19 cellular contexts compared by ENCODE assay signal in genomic region chr6:35089216-35089934, GRCh38. TPM values are rescaled to one million over a fixed set of nuclear protein-coding genes. Genes with fewer than 3 reads are reported as not detected.
DNase-seq lines count a peak whose midpoint lies in the region; ATAC-seq and TF ChIP-seq lines count a peak whose summit lies in the region.
"Had no signal": no experiment of that assay in that cellular context is flagged by ENCODE, and none has a peak within 500 bp of the region (broad histone marks: within the 10 kb centered on the region; RNA-seq: fewer than 3 reads in every experiment).

No MANE protein-coding gene starts in this region.

- H2BK120ac ChIP-seq in mesenchymal stem cell (ENCODE audit: low read depth, low read length) = no peak overlapping the region

- H4K91ac ChIP-seq in mesenchymal stem cell (ENCODE audit: low read length) = no peak overlapping the region

- H2BK15ac ChIP-seq in mesenchymal stem cell (ENCODE audit: low read depth, poor library complexity, severe bottlenecking) = no peak overlapping the region

- no peak overlapping the region for H3K14ac ChIP-seq in mesenchymal stem cell (ENCODE audit: low read length in 2 of 2)

- no peak for ATAC-seq in upper lobe of right lung
- ATAC-seq in GM18867 (IDR thresholded peaks at IDR 0.05; ENCODE audit: unreplicated experiment) = no peak
- ATAC-seq: A549; activated naive CD4-positive, alpha-beta T cell treated with anti-CD3 and anti-CD28 coated beads, Interleukin-2, amount 50 U/mL, for 72 hours; CD8-positive, alpha-beta T cell; stimulated activated naive CD8-positive, alpha-beta T cell treated with anti-CD3 and anti-CD28 coated beads, Interleukin-15, Interleukin-2, amounts not matched to agents 100 U/mL and 50 U/mL, for 24 hours had no signal

- WGBS in mesenchymal stem cell = 95% methylated on average over 19 of the region's 19 CpGs

- H2BK12ac ChIP-seq in mesenchymal stem cell (ENCODE audit: low read length in 2 of 2) = peak overlapping the region in 1 of 2 experiments; percentile 15

- H4K8ac ChIP-seq in mesenchymal stem cell (ENCODE audit: low read length) = peak overlapping the region; percentile 35

- H3K36me3 Mint-ChIP-seq in activated CD4-positive, alpha-beta memory T cell treated with anti-CD3 and anti-CD28 coated beads, Interleukin-2, amount 10 ng/mL, durations not matched to agents 7 days and 5 days (ENCODE audit: low read depth) = no peaks in the 10 kb centered on the region
- H3K36me3 Mint-ChIP-seq in activated CD4-positive, alpha-beta memory T cell treated with anti-CD3 and anti-CD28 coated beads for 36 hours = peaks cover 19% of the 10 kb centered on the region

- no peaks in the 10 kb centered on the region for H3K9me3 Mint-ChIP-seq in activated CD4-positive, alpha-beta memory T cell treated with anti-CD3 and anti-CD28 coated beads, Interleukin-2, amount 10 ng/mL, durations not matched to agents 7 days and 5 days
- H3K9me3 Mint-ChIP-seq in activated CD4-positive, alpha-beta memory T cell treated with anti-CD3 and anti-CD28 coated beads for 36 hours = no peaks in the 10 kb centered on the region
- H3K9me3 Mint-ChIP-seq: activated naive CD4-positive, alpha-beta T cell treated with anti-CD3 and anti-CD28 coated beads, Interleukin-2, amount 50 U/mL, for 72 hours; CD8-positive, alpha-beta T cell had no signal

- H3K9ac ChIP-seq in mesenchymal stem cell (ENCODE audit: low read length) = no peak overlapping the region

- CTCF ChIA-PET in activated CD4-positive, alpha-beta memory T cell treated with anti-CD3 and anti-CD28 coated beads, Interleukin-2, amount 10 ng/mL, durations not matched to agents 7 days and 5 days (lab: Charles Lee) = no interaction called here
- CTCF ChIA-PET in activated CD4-positive, alpha-beta memory T cell treated with anti-CD3 and anti-CD28 coated beads for 36 hours (lab: Charles Lee) = no interaction called here

- POLR2A ChIA-PET in activated CD4-positive, alpha-beta memory T cell treated with anti-CD3 and anti-CD28 coated beads, Interleukin-2, amount 10 ng/mL, durations not matched to agents 7 days and 5 days (lab: Charles Lee) = no interaction called here
- POLR2A ChIA-PET in activated CD4-positive, alpha-beta memory T cell treated with anti-CD3 and anti-CD28 coated beads for 36 hours (lab: Charles Lee) = no interaction called here

- H3K9me3 ChIP-seq in ascending aorta (no peaks in the 10 kb centered on the region), mesenchymal stem cell (ENCODE audit: control insufficient read depth, low read length) (no peaks in the 10 kb centered on the region), upper lobe of right lung (no peaks in the 10 kb centered on the region)
- H3K9me3 ChIP-seq: A549 had no signal

- no peak overlapping the region for H3K4me3 ChIP-seq in ascending aorta
- H3K4me3 ChIP-seq in mesenchymal stem cell (ENCODE audit: insufficient read depth in 1 of 2, low read depth in 1 of 2, low read length in 2 of 2) = no peak overlapping the region
- H3K4me3 ChIP-seq in upper lobe of right lung = no peak overlapping the region
- H3K4me3 ChIP-seq: A549 had no signal

- peak overlapping the region in 1 of 2 experiments; percentile 52 for H3K18ac ChIP-seq in mesenchymal stem cell (ENCODE audit: low read depth in 1 of 2, low read length in 2 of 2)

- H3K36me3 ChIP-seq in ascending aorta = peaks cover 46 to 51% of the 10 kb centered on the region in 2 donors
- peaks cover 46 to 53% of the 10 kb centered on the region in 2 experiments for H3K36me3 ChIP-seq in mesenchymal stem cell (ENCODE audit: control insufficient read depth in 1 of 2, insufficient read depth in 2 of 2, low read depth in 1 of 2, low read length in 2 of 2)
- H3K36me3 ChIP-seq in upper lobe of right lung = peaks cover 67% of the 10 kb centered on the region

- no peak overlapping the region for H3K4me3 Mint-ChIP-seq in activated CD4-positive, alpha-beta memory T cell treated with anti-CD3 and anti-CD28 coated beads, Interleukin-2, amount 10 ng/mL, durations not matched to agents 7 days and 5 days
- no peak overlapping the region for H3K4me3 Mint-ChIP-seq in activated CD4-positive, alpha-beta memory T cell treated with anti-CD3 and anti-CD28 coated beads for 36 hours
- H3K4me3 Mint-ChIP-seq: CD8-positive, alpha-beta T cell had no signal

- peaks cover under 1% of the 10 kb centered on the region for H3K27me3 Mint-ChIP-seq in activated CD4-positive, alpha-beta memory T cell treated with anti-CD3 and anti-CD28 coated beads, Interleukin-2, amount 10 ng/mL, durations not matched to agents 7 days and 5 days
- H3K27me3 Mint-ChIP-seq in activated CD4-positive, alpha-beta memory T cell treated with anti-CD3 and anti-CD28 coated beads for 36 hours = no peaks in the 10 kb centered on the region

- H2AK5ac ChIP-seq in mesenchymal stem cell (ENCODE audit: low read length, severe bottlenecking) = peak overlapping the region; percentile 34

- peak; percentile 12 for DNase-seq in activated CD4-positive, alpha-beta memory T cell treated with anti-CD3 and anti-CD28 coated beads, Interleukin-2, amount 10 ng/mL, durations not matched to agents 7 days and 5 days
- DNase-seq in activated CD4-positive, alpha-beta memory T cell treated with anti-CD3 and anti-CD28 coated beads for 36 hours = no peak
- DNase-seq in ascending aorta (ENCODE audit: low spot score in 2 of 2) (no peak), mesenchymal stem cell (no peak), upper lobe of right lung (peak; percentile 44), mucosa of gallbladder (ENCODE audit: low spot score) (no peak), inferior parietal cortex (ENCODE audit: extremely low spot score) (no peak)
- DNase-seq: activated CD8-positive, alpha-beta memory T cell treated with anti-CD3 and anti-CD28 coated beads, Interleukin-2, amount 50 U/mL, for 4 hours; caudate nucleus; NCI-H1694 treated with DMSO at 0.1 percent for 48 hours; NCI-H510A; occipital lobe; small intestine; stimulated activated naive CD8-positive, alpha-beta T cell treated with anti-CD3 and anti-CD28 coated beads, Interleukin-15, Interleukin-2, amounts not matched to agents 100 U/mL and 50 U/mL, for 24 hours had no signal

- H2AFZ ChIP-seq in mesenchymal stem cell (ENCODE audit: low read depth, low read length) = no peak overlapping the region

- no peaks in the 10 kb centered on the region for H3K4me1 Mint-ChIP-seq in activated CD4-positive, alpha-beta memory T cell treated with anti-CD3 and anti-CD28 coated beads, Interleukin-2, amount 10 ng/mL, durations not matched to agents 7 days and 5 days
- no peaks in the 10 kb centered on the region for H3K4me1 Mint-ChIP-seq in activated CD4-positive, alpha-beta memory T cell treated with anti-CD3 and anti-CD28 coated beads for 36 hours (ENCODE audit: low read depth)

- H3K27ac ChIP-seq in ascending aorta = peak overlapping the region; percentile 74 to 78
- peak overlapping the region; percentile 39 for H3K27ac ChIP-seq in mesenchymal stem cell (ENCODE audit: low read length, poor library complexity, severe bottlenecking)
- H3K27ac ChIP-seq in upper lobe of right lung = peak overlapping the region; percentile 55
- H3K27ac ChIP-seq: A549 had no signal

- no peak overlapping the region for H2BK5ac ChIP-seq in mesenchymal stem cell (ENCODE audit: low read depth, low read length, poor library complexity, severe bottlenecking)

- intact Hi-C loops in activated CD4-positive, alpha-beta memory T cell treated with anti-CD3 and anti-CD28 coated beads for 36 hours (cut with micrococcal nuclease) = no loop called here
- intact Hi-C loops in ascending aorta (cut with DNase I) (loop anchor here (5.0 kb wide), 1 partner anchor 102 kb away; no protein-coding TSS in a partner anchor), upper lobe of right lung (cut with DNase I) (no loop called here)

- no peaks in the 10 kb centered on the region for H3K27me3 ChIP-seq in ascending aorta
- no peaks in the 10 kb centered on the region for H3K27me3 ChIP-seq in mesenchymal stem cell (ENCODE audit: control insufficient read depth in 1 of 2, insufficient read depth in 1 of 2, low read length in 2 of 2)
- H3K27me3 ChIP-seq in upper lobe of right lung = no peaks in the 10 kb centered on the region

- no peak overlapping the region for H3K23ac ChIP-seq in mesenchymal stem cell (ENCODE audit: low read length in 2 of 2)

- no peak overlapping the region for H3K4me2 ChIP-seq in mesenchymal stem cell (ENCODE audit: low read length, poor library complexity, severe bottlenecking)
- H3K4me2 ChIP-seq: A549 had no signal

- TF ChIP-seq CTCF in ascending aorta (IDR thresholded peaks at IDR 0.05) (no peak), upper lobe of right lung (IDR thresholded peaks at IDR 0.05) (no peak)

- H3K79me1 ChIP-seq in mesenchymal stem cell (replicated peaks; ENCODE audit: low read length, poor library complexity, severe bottlenecking) = no peaks in the 10 kb centered on the region

- no peak overlapping the region for H3K27ac Mint-ChIP-seq in activated CD4-positive, alpha-beta memory T cell treated with anti-CD3 and anti-CD28 coated beads, Interleukin-2, amount 10 ng/mL, durations not matched to agents 7 days and 5 days
- H3K27ac Mint-ChIP-seq in activated CD4-positive, alpha-beta memory T cell treated with anti-CD3 and anti-CD28 coated beads for 36 hours = no peak overlapping the region
- H3K27ac Mint-ChIP-seq: activated naive CD4-positive, alpha-beta T cell treated with anti-CD3 and anti-CD28 coated beads, Interleukin-2, amount 50 U/mL, for 72 hours; CD8-positive, alpha-beta T cell had no signal

- H3K4me1 ChIP-seq in ascending aorta = peaks cover 29 to 63% of the 10 kb centered on the region in 2 donors
- H3K4me1 ChIP-seq in mesenchymal stem cell (ENCODE audit: control insufficient read depth, insufficient read depth, low read depth, low read length) = peaks cover 34% of the 10 kb centered on the region
- peaks cover 38% of the 10 kb centered on the region for H3K4me1 ChIP-seq in upper lobe of right lung

- no peak overlapping the region for H3K4ac ChIP-seq in mesenchymal stem cell (ENCODE audit: low read depth in 1 of 2, low read length in 2 of 2)

RNA-seq across cellular contexts. Expression of gene TCP11, which starts 51.8 kb away (rescaled TPM):
- total RNA-seq in activated CD4-positive, alpha-beta memory T cell treated with anti-CD3 and anti-CD28 coated beads, Interleukin-2, amount 10 ng/mL, durations not matched to agents 7 days and 5 days = not detected
- total RNA-seq in activated CD4-positive, alpha-beta memory T cell treated with anti-CD3 and anti-CD28 coated beads for 36 hours = not detected
- total RNA-seq in ascending aorta (0.43 TPM), upper lobe of right lung (not detected), mucosa of gallbladder (not detected)
- 0.11 TPM for polyA plus RNA-seq in mesenchymal stem cell (2013, experiment 1 of 2)
- 0.04 TPM for polyA plus RNA-seq in mesenchymal stem cell (2013, experiment 2 of 2)
- total RNA-seq: activated naive CD4-positive, alpha-beta T cell treated with anti-CD3 and anti-CD28 coated beads, Interleukin-2, amount 50 U/mL, for 72 hours; CD8-positive, alpha-beta T cell; mesenteric fat pad had no signal
- polyA plus RNA-seq: small intestine had no signal

Comparison
In these comparisons a context has a peak if more than half of its experiments do, and no peak if none do; other contexts are left out.
1. DNase-seq: peak in activated CD4-positive, alpha-beta memory T cell treated with anti-CD3 and anti-CD28 coated beads, Interleukin-2, amount 10 ng/mL, durations not matched to agents 7 days and 5 days (single experiment) and upper lobe of right lung (single experiment); none in activated CD4-positive, alpha-beta memory T cell treated with anti-CD3 and anti-CD28 coated beads for 36 hours (single experiment), ascending aorta (0 of 2), mesenchymal stem cell (single experiment), mucosa of gallbladder (single experiment) and inferior parietal cortex (single experiment).
2. Peak in every context shown above with its lines, with median percentiles within 50 percentile points of each other: H3K27ac ChIP-seq.